27 cellular contexts compared by ENCODE assay signal in genomic region chr12:84348582-84348981, GRCh38.
"Had no signal": no experiment of that assay in that cellular context is flagged by ENCODE, and none has a peak within 500 bp of the region (broad histone marks: within the 10 kb centered on the region; RNA-seq: fewer than 3 reads in every experiment).

No MANE protein-coding gene starts in this region.

- FAIRE-seq: endometrium, endothelial cell of umbilical vein had no signal

- H3K27me3 ChIP-seq: breast epithelium, dorsolateral prefrontal cortex had no signal

- H3K4me3 ChIP-seq: breast epithelium, coronary artery, dorsolateral prefrontal cortex had no signal

- H3K4me1 ChIP-seq: breast epithelium had no signal

- DNase-seq: activated CD4-positive, alpha-beta memory T cell treated with anti-CD3 and anti-CD28 coated beads, Interleukin-2, amount 10 ng/mL, durations not matched to agents 7 days and 5 days; activated CD4-positive, alpha-beta T cell treated with anti-CD3 and anti-CD28 coated beads for 1 hour; activated CD4-positive, alpha-beta T cell treated with anti-CD3 and anti-CD28 coated beads for 4 hours; activated CD4-positive, alpha-beta T cell treated with anti-CD3 and anti-CD28 coated beads, Interleukin-2, amount 10 ng/mL, durations not matched to agents 7 days and 5 days; activated CD4-positive, alpha-beta T cell treated with anti-CD3 and anti-CD28 coated beads, Interleukin-2, amount 50 U/mL, for 4 hours; activated CD8-positive, alpha-beta memory T cell treated with anti-CD3 and anti-CD28 coated beads, Interleukin-2, amount 50 U/mL, for 48 hours; activated effector memory CD4-positive, alpha-beta T cell treated with Interleukin-2 at 50 U/mL for 16 hours; activated gamma-delta T cell treated with Interleukin-2 at 50 U/mL for 16 hours; activated naive CD4-positive, alpha-beta T cell treated with anti-CD3 and anti-CD28 coated beads, Interleukin-2, amount 50 U/mL, for 16 hours; activated naive CD4-positive, alpha-beta T cell treated with Interleukin-2 at 50 U/mL for 16 hours; activated T-cell treated with anti-CD3 and anti-CD28 coated beads for 4 hours; activated T-cell treated with anti-CD3 and anti-CD28 coated beads, Interleukin-2, amount 50 U/mL, for 24 hours; activated T-cell treated with anti-CD3 and anti-CD28 coated beads, Interleukin-2, amount 50 U/mL, for 72 hours; amniotic stem cell; anterior cingulate cortex; dorsolateral prefrontal cortex; effector memory CD8-positive, alpha-beta T cell; foreskin fibroblast; T-helper 1 cell; T-helper 17 cell had no signal

- ATAC-seq: activated T-cell treated with anti-CD3 and anti-CD28 coated beads, Interleukin-2, amount 50 U/mL, for 72 hours; activated T-helper 17 cell treated with anti-CD3 and anti-CD28 coated beads, Interleukin-2, amount 50 U/mL, for 72 hours; effector memory CD8-positive, alpha-beta T cell; SK-N-SH treated with all-trans-retinoic acid at 6 μM for 48 hours; T-helper 17 cell had no signal

- H3K36me3 ChIP-seq: breast epithelium had no signal

- H3K27ac ChIP-seq: breast epithelium, coronary artery, dorsolateral prefrontal cortex, epithelial cell of prostate had no signal
